Comparison of ENCODE assay signal across 8 cellular contexts in genomic region chr17:35849469-35850348, GRCh38. TPM values are rescaled to one million over a fixed set of nuclear protein-coding genes. Genes with fewer than 3 reads are reported as not detected.
DNase-seq lines count a peak whose midpoint lies in the region; FAIRE-seq and TF ChIP-seq lines count a peak whose summit lies in the region.

No MANE protein-coding gene starts in this region.

- peaks cover 16 to 75% of the 10 kb centered on the region in 2 experiments for H3K36me3 ChIP-seq in mesenchymal stem cell (ENCODE audit: control insufficient read depth in 1 of 2, insufficient read depth in 2 of 2, low read depth in 1 of 2, low read length in 2 of 2)

- H3K27me3 ChIP-seq in dorsolateral prefrontal cortex, result no peaks in the 10 kb centered on the region
- H3K27me3 ChIP-seq in mesenchymal stem cell (ENCODE audit: control insufficient read depth in 1 of 2, insufficient read depth in 1 of 2, low read length in 2 of 2), result no peaks in the 10 kb centered on the region

- peak; percentile 62 for TF ChIP-seq CTCF in AG04449 (IDR thresholded peaks at IDR 0.05; ENCODE audit: insufficient read depth, low read length, missing control alignments)
- peak; percentile 36 to 84 (median 73) for TF ChIP-seq CTCF in dorsolateral prefrontal cortex (IDR thresholded peaks at IDR 0.05 in 54 of 56, conservative IDR thresholded peaks at IDR 0.05 in 2 of 56; ENCODE audit: low read depth in 1 of 56, partially characterized antibody in 56 of 56)

- H2BK15ac ChIP-seq in mesenchymal stem cell (ENCODE audit: low read depth, poor library complexity, severe bottlenecking), result no peak overlapping the region

- intact Hi-C loops in dorsolateral prefrontal cortex (cut with DNase I), result loop anchor here in 1 of 2 donors (5.0 to 10.0 kb wide), 2 partner anchors 42 to 85 kb away; partner anchors contain the start of genes C17orf50 and TAF15

- no peak overlapping the region for H3K4me3 ChIP-seq in AG04449 (ENCODE audit: low read depth, low read length)
- H3K4me3 ChIP-seq in dorsolateral prefrontal cortex, result no peak overlapping the region
- H3K4me3 ChIP-seq in mesenchymal stem cell (ENCODE audit: insufficient read depth in 1 of 2, low read depth in 1 of 2, low read length in 2 of 2), result no peak overlapping the region

- POLR2A ChIA-PET in AG04449 (lab: Yijun Ruan, JAX), result no interaction called here

- no peak overlapping the region for H2BK12ac ChIP-seq in mesenchymal stem cell (ENCODE audit: low read length in 2 of 2)

- H3K4me2 ChIP-seq in mesenchymal stem cell (ENCODE audit: low read length, poor library complexity, severe bottlenecking), result no peak overlapping the region

- H2BK120ac ChIP-seq in mesenchymal stem cell (ENCODE audit: low read depth, low read length), result no peak overlapping the region

- H2BK5ac ChIP-seq in mesenchymal stem cell (ENCODE audit: low read depth, low read length, poor library complexity, severe bottlenecking), result no peak overlapping the region

- no peak for FAIRE-seq in GM18507 (lab: Jason Lieb, UNC)

- H3K23ac ChIP-seq in mesenchymal stem cell (ENCODE audit: low read length in 2 of 2), result no peak overlapping the region

- DNase-seq in AG04449 (ENCODE audit: low read depth, low spot score) (peak; percentile 10), GM18507 (ENCODE audit: extremely low spot score, insufficient read length, low read depth) (peak; percentile 35), NCI-H2227 treated with DMSO at 0.1 percent for 48 hours (lab: John Stamatoyannopoulos, UW) (peak; percentile 8), dorsolateral prefrontal cortex (peak in 5 of 10 donors; percentile 27 to 60 (median 42)), mesenchymal stem cell (peak; percentile 75), amniotic stem cell (lab: John Stamatoyannopoulos, UW) (no peak)
- DNase-seq in activated CD4-positive, alpha-beta T cell treated with anti-CD3 and anti-CD28 coated beads for 4 hours, result peak; percentile 50 to 63
- peak; percentile 16 to 42 for DNase-seq in stimulated activated CD8-positive, alpha-beta memory T cell treated with anti-CD3 and anti-CD28 coated beads, Interleukin-7, amount 100 ng/mL, for 48 hours (ENCODE audit: extremely low read depth in 1 of 2, low read depth in 1 of 2)

- no peak overlapping the region for H3K27ac ChIP-seq in dorsolateral prefrontal cortex
- H3K27ac ChIP-seq in mesenchymal stem cell (ENCODE audit: low read length, poor library complexity, severe bottlenecking), result no peak overlapping the region

- H3K18ac ChIP-seq in mesenchymal stem cell (ENCODE audit: low read depth in 1 of 2, low read length in 2 of 2), result no peak overlapping the region

- H4K91ac ChIP-seq in mesenchymal stem cell (ENCODE audit: low read length), result no peak overlapping the region

- H2AK5ac ChIP-seq in mesenchymal stem cell (ENCODE audit: low read length, severe bottlenecking), result no peak overlapping the region

- H3K79me1 ChIP-seq in mesenchymal stem cell (replicated peaks; ENCODE audit: low read length, poor library complexity, severe bottlenecking), result peaks cover 13% of the 10 kb centered on the region

- H3K14ac ChIP-seq in mesenchymal stem cell (ENCODE audit: low read length in 2 of 2), result no peak overlapping the region

- H4K8ac ChIP-seq in mesenchymal stem cell (ENCODE audit: low read length), result no peak overlapping the region

- H3K9ac ChIP-seq in mesenchymal stem cell (ENCODE audit: low read length), result no peak overlapping the region

- CTCF ChIA-PET in AG04449 (lab: Yijun Ruan, JAX), result interaction anchor here (0.8 to 3.9 kb wide), 23 partner anchors 8 to 301 kb away, joined by 3 to 19 read pairs (median 5); partner anchors contain the start of gene HEATR9

- no peaks in the 10 kb centered on the region for H3K4me1 ChIP-seq in mesenchymal stem cell (ENCODE audit: control insufficient read depth, insufficient read depth, low read depth, low read length)

- H3K4ac ChIP-seq in mesenchymal stem cell (ENCODE audit: low read depth in 1 of 2, low read length in 2 of 2), result no peak overlapping the region

- WGBS in mesenchymal stem cell, result 90% methylated on average over 7 of the region's 7 CpGs

- no peak overlapping the region for H2AFZ ChIP-seq in mesenchymal stem cell (ENCODE audit: low read depth, low read length)

- no peaks in the 10 kb centered on the region for H3K9me3 ChIP-seq in mesenchymal stem cell (ENCODE audit: control insufficient read depth, low read length)

RNA-seq across cellular contexts. Expression of gene HEATR9, which starts 19.0 kb away (rescaled TPM):
- under 1 TPM in 1 of 120 experiments, not detected in 119; 0.26 TPM for total RNA-seq in dorsolateral prefrontal cortex
- polyA plus RNA-seq in mesenchymal stem cell (2013, experiment 1 of 2), result not detected
- not detected for polyA plus RNA-seq in mesenchymal stem cell (2013, experiment 2 of 2)

RNA-seq across cellular contexts. Expression of gene CCL5, which starts 30.5 kb away (rescaled TPM):
- total RNA-seq in dorsolateral prefrontal cortex, result 1 to 10 TPM in 28 of 120 experiments, under 1 TPM in 37, not detected in 55; 0.35 to 6.9 (median 0.90) TPM
- polyA plus RNA-seq in mesenchymal stem cell (2013, experiment 1 of 2), result 0.06 TPM
- polyA plus RNA-seq in mesenchymal stem cell (2013, experiment 2 of 2), result 0.07 TPM

RNA-seq across cellular contexts. Expression of gene TAF15, which starts 40.4 kb away (rescaled TPM):
- total RNA-seq in dorsolateral prefrontal cortex, result 100 to 1,000 TPM; 108 to 175 (median 146) TPM
- 77.4 TPM for polyA plus RNA-seq in mesenchymal stem cell (2013, experiment 1 of 2)
- 77.5 TPM for polyA plus RNA-seq in mesenchymal stem cell (2013, experiment 2 of 2)

RNA-seq across cellular contexts. Expression of gene MMP28, which starts 54.3 kb away (rescaled TPM):
- 10 to 100 TPM in 90 of 120 experiments, 1 to 10 TPM in 30; 4.7 to 30.2 (median 13.2) TPM for total RNA-seq in dorsolateral prefrontal cortex
- 4.8 TPM for polyA plus RNA-seq in mesenchymal stem cell (2013, experiment 1 of 2)
- 4.7 TPM for polyA plus RNA-seq in mesenchymal stem cell (2013, experiment 2 of 2)
